In genomic region chr1:157084720-157085119, GRCh38 we compare ENCODE assay signal across 18 cellular contexts. TPM values are rescaled to one million over a fixed set of nuclear protein-coding genes. Genes with fewer than 3 reads are reported as not detected.
DNase-seq lines count a peak whose midpoint lies in the region; ATAC-seq and TF ChIP-seq lines count a peak whose summit lies in the region.
"Had no signal": no experiment of that assay in that cellular context is flagged by ENCODE, and none has a peak within 500 bp of the region (broad histone marks: within the 10 kb centered on the region; RNA-seq: fewer than 3 reads in every experiment).

No MANE protein-coding gene starts in this region.

- no peak for ATAC-seq in activated CD8-positive, alpha-beta memory T cell treated with anti-CD3 and anti-CD28 coated beads, Interleukin-2, amount 10 ng/mL, durations not matched to agents 7 days and 5 days
- ATAC-seq: GM23338 had no signal

- intact Hi-C loops in colonic mucosa (cut with DNase I): no loop called here

- H3K9me3 ChIP-seq in colonic mucosa: no peaks in the 10 kb centered on the region
- H3K9me3 ChIP-seq in osteoblast (ENCODE audit: low read depth, low read length): no peaks in the 10 kb centered on the region
- H3K9me3 ChIP-seq: BLaER1 had no signal

- H3K4me3 ChIP-seq in colonic mucosa (no peak overlapping the region), osteoblast (ENCODE audit: insufficient read depth, low read length) (no peak overlapping the region)
- H3K4me3 ChIP-seq: BLaER1, GM23338 had no signal

- no peaks in the 10 kb centered on the region for H3K79me2 ChIP-seq in osteoblast (ENCODE audit: insufficient read depth, low read length)

- H3K27me3 ChIP-seq in colonic mucosa: no peaks in the 10 kb centered on the region
- peaks cover 4% of the 10 kb centered on the region for H3K27me3 ChIP-seq in osteoblast (ENCODE audit: insufficient read depth, low read length)
- H3K27me3 ChIP-seq: BLaER1 had no signal

- no peak overlapping the region for H3K27ac Mint-ChIP-seq in activated CD8-positive, alpha-beta memory T cell treated with anti-CD3 and anti-CD28 coated beads, Interleukin-2, amount 10 ng/mL, durations not matched to agents 7 days and 5 days
- H3K27ac Mint-ChIP-seq: CD14-positive monocyte; CD4-positive, alpha-beta memory T cell; GM23338; H9 had no signal

- H3K4me3 Mint-ChIP-seq in activated CD8-positive, alpha-beta memory T cell treated with anti-CD3 and anti-CD28 coated beads, Interleukin-2, amount 10 ng/mL, durations not matched to agents 7 days and 5 days: no peak overlapping the region
- H3K4me3 Mint-ChIP-seq: CD14-positive monocyte; CD4-positive, alpha-beta memory T cell; GM23338; H9 had no signal

- no peaks in the 10 kb centered on the region for H3K36me3 Mint-ChIP-seq in activated CD8-positive, alpha-beta memory T cell treated with anti-CD3 and anti-CD28 coated beads, Interleukin-2, amount 10 ng/mL, durations not matched to agents 7 days and 5 days
- H3K36me3 Mint-ChIP-seq: CD14-positive monocyte; CD4-positive, alpha-beta memory T cell had no signal

- H3K36me3 ChIP-seq in colonic mucosa (no peaks in the 10 kb centered on the region), osteoblast (ENCODE audit: insufficient read depth, low read length) (no peaks in the 10 kb centered on the region)
- H3K36me3 ChIP-seq: BLaER1 had no signal

- no peaks in the 10 kb centered on the region for H3K4me1 ChIP-seq in colonic mucosa
- no peaks in the 10 kb centered on the region for H3K4me1 ChIP-seq in osteoblast (ENCODE audit: insufficient read depth, low read length)
- H3K4me1 ChIP-seq: BLaER1 had no signal

- DNase-seq in activated CD8-positive, alpha-beta memory T cell treated with anti-CD3 and anti-CD28 coated beads, Interleukin-2, amount 50 U/mL, for 48 hours: peak; percentile 10
- DNase-seq in activated CD8-positive, alpha-beta memory T cell treated with anti-CD3 and anti-CD28 coated beads, Interleukin-2, amount 10 ng/mL, durations not matched to agents 7 days and 5 days: no peak
- DNase-seq in colonic mucosa (peak; percentile 3), osteoblast (ENCODE audit: insufficient read length, low spot score, missing footprints) (peak; percentile 41), ureter (ENCODE audit: low spot score) (peak; percentile 25), NCI-H1048 (lab: John Stamatoyannopoulos, UW) (no peak)
- DNase-seq in activated CD4-positive, CD25-positive, alpha-beta regulatory T cell (lab: John Stamatoyannopoulos, UW): no peak
- DNase-seq: 8988T; CD4-positive, alpha-beta memory T cell; DMS153; DMS79; GDM1; H9 had no signal

- no peak for TF ChIP-seq CTCF in colonic mucosa (IDR thresholded peaks at IDR 0.05)
- TF ChIP-seq CTCF in osteoblast (IDR thresholded peaks at IDR 0.05; ENCODE audit: extremely low read depth, low read depth, low read length): no peak

- no peaks in the 10 kb centered on the region for H3K9me3 Mint-ChIP-seq in activated CD8-positive, alpha-beta memory T cell treated with anti-CD3 and anti-CD28 coated beads, Interleukin-2, amount 10 ng/mL, durations not matched to agents 7 days and 5 days (ENCODE audit: low read depth)
- H3K9me3 Mint-ChIP-seq: CD4-positive, alpha-beta memory T cell; GM23338; H9 had no signal

- H3K4me2 ChIP-seq in osteoblast (ENCODE audit: insufficient read depth, low read length): no peak overlapping the region
- H3K4me2 ChIP-seq: BLaER1, GM23338 had no signal

- H3K9ac ChIP-seq in colonic mucosa (ENCODE audit: low read depth in 2 of 2, low read length in 2 of 2): no peak overlapping the region
- H3K9ac ChIP-seq: BLaER1 had no signal

- no peak overlapping the region for H2AFZ ChIP-seq in osteoblast (ENCODE audit: low read length)
- H2AFZ ChIP-seq: GM23338 had no signal

- CTCF ChIA-PET in activated CD8-positive, alpha-beta memory T cell treated with anti-CD3 and anti-CD28 coated beads, Interleukin-2, amount 10 ng/mL, durations not matched to agents 7 days and 5 days (lab: Charles Lee): interaction anchor here (0.9 to 12.2 kb wide), 3 partner anchors 11 to 69 kb away, joined by 3 to 575 read pairs (median 3); no protein-coding TSS in a partner anchor

- no peaks in the 10 kb centered on the region for H4K20me1 ChIP-seq in osteoblast (ENCODE audit: insufficient read depth, low read length)
- H4K20me1 ChIP-seq: BLaER1 had no signal

- H3K27ac ChIP-seq in colonic mucosa (no peak overlapping the region), osteoblast (ENCODE audit: low read depth, low read length) (no peak overlapping the region)
- H3K27ac ChIP-seq: BLaER1 had no signal

- H3K27me3 Mint-ChIP-seq in activated CD8-positive, alpha-beta memory T cell treated with anti-CD3 and anti-CD28 coated beads, Interleukin-2, amount 10 ng/mL, durations not matched to agents 7 days and 5 days: peaks cover 5% of the 10 kb centered on the region

- no peaks in the 10 kb centered on the region for H3K4me1 Mint-ChIP-seq in activated CD8-positive, alpha-beta memory T cell treated with anti-CD3 and anti-CD28 coated beads, Interleukin-2, amount 10 ng/mL, durations not matched to agents 7 days and 5 days
- H3K4me1 Mint-ChIP-seq: CD4-positive, alpha-beta memory T cell had no signal

RNA-seq across cellular contexts. Expression of gene ETV3L, which starts 14.9 kb away (rescaled TPM):
- not detected for total RNA-seq in activated CD8-positive, alpha-beta memory T cell treated with anti-CD3 and anti-CD28 coated beads, Interleukin-2, amount 10 ng/mL, durations not matched to agents 7 days and 5 days
- total RNA-seq in colonic mucosa: not detected
- not detected in 2 replicates for total RNA-seq in osteoblast
- not detected for total RNA-seq in ureter
- total RNA-seq: A673; CD4-positive, alpha-beta memory T cell; Daoy; GM23338 had no signal

RNA-seq across cellular contexts. Expression of gene ARHGEF11, which starts 39.2 kb away (rescaled TPM):
- total RNA-seq in activated CD8-positive, alpha-beta memory T cell treated with anti-CD3 and anti-CD28 coated beads, Interleukin-2, amount 10 ng/mL, durations not matched to agents 7 days and 5 days: 1 to 10 TPM in 1 of 2 experiments, under 1 TPM in 1; 0.66 to 6.1 TPM
- total RNA-seq in colonic mucosa (10 to 100 TPM; 35.2 to 43.3 TPM), osteoblast (45.4 and 50.3 TPM in 2 replicates), ureter (47.4 TPM)

RNA-seq across cellular contexts. Expression of gene ETV3, which starts 53.5 kb away (rescaled TPM):
- 10 to 100 TPM; 27.8 to 32.8 TPM for total RNA-seq in activated CD8-positive, alpha-beta memory T cell treated with anti-CD3 and anti-CD28 coated beads, Interleukin-2, amount 10 ng/mL, durations not matched to agents 7 days and 5 days
- total RNA-seq in colonic mucosa (10 to 100 TPM; 20.7 to 38.7 TPM), osteoblast (13.0 and 14.8 TPM in 2 replicates), ureter (52.4 TPM)

Comparison
In these comparisons a context has a peak if more than half of its experiments do, and no peak if none do; other contexts are left out.
1. DNase-seq: peak in activated CD8-positive, alpha-beta memory T cell treated with anti-CD3 and anti-CD28 coated beads, Interleukin-2, amount 50 U/mL, for 48 hours (single experiment), colonic mucosa (single experiment), osteoblast (single experiment) and ureter (single experiment); none in activated CD8-positive, alpha-beta memory T cell treated with anti-CD3 and anti-CD28 coated beads, Interleukin-2, amount 10 ng/mL, durations not matched to agents 7 days and 5 days (single experiment), activated CD4-positive, CD25-positive, alpha-beta regulatory T cell (0 of 4) and NCI-H1048 (single experiment).